Comparison of ENCODE assay signal across 19 cellular contexts in the genomic region with DNA sequence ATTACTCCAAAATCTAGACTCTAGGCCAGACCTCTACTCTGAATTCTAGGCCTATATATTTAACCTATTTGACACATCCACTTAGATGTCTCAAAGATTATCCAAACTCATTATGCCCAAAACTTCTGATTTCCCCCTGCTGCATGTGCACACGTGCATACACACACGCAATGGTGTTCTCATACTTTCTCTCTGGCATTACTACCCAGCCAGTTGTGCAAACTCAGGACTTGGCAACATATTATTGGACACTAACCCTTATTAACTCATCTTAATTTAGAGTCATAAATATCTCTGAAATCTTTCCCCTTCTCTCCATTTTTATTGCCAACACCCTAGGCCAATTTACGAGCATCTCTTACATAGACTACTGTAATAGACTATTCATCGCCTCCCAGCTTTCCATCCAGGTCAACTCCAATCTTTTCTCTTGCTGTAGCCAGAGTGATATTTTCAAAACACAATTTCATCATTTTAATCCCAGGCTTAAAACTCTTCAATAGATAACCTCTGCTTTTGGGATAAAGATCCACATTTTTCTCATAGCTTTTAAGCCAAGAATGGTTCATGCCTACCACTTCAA.
DNase-seq lines count a peak whose midpoint lies in the region; ATAC-seq and TF ChIP-seq lines count a peak whose summit lies in the region.
"Had no signal": no experiment of that assay in that cellular context is flagged by ENCODE, and none has a peak within 500 bp of the region (broad histone marks: within the 10 kb centered on the region; RNA-seq: fewer than 3 reads in every experiment).

No MANE protein-coding gene starts in this region.

- no peaks in the 10 kb centered on the region for H3K4me1 ChIP-seq in aorta (ENCODE audit: control insufficient read depth in 1 of 2, insufficient read depth in 2 of 2, low read length in 2 of 2)
- H3K4me1 ChIP-seq in effector memory CD4-positive, alpha-beta T cell (ENCODE audit: control insufficient read depth, insufficient read depth, low read length, poor library complexity, severe bottlenecking): no peaks in the 10 kb centered on the region
- H3K4me1 ChIP-seq: BE2C; BLaER1 treated with 17β-estradiol and CSF1 and Interleukin-3, amounts not matched to agents 10 nM and 100 nM had no signal

- ATAC-seq in Right ventricle myocardium inferior (peak; percentile 78), omental fat pad (ENCODE audit: low FRiP score) (peak; percentile 73), aorta (ENCODE audit: low FRiP score) (peak; percentile 52), HG02798 (IDR thresholded peaks at IDR 0.05; ENCODE audit: poor library complexity, unreplicated experiment) (no peak)

- H3K27ac ChIP-seq in aorta (ENCODE audit: low read depth in 1 of 2, low read length in 2 of 2): no peak overlapping the region
- no peak overlapping the region for H3K27ac ChIP-seq in effector memory CD4-positive, alpha-beta T cell (ENCODE audit: insufficient read depth, low read length, poor library complexity, severe bottlenecking)
- H3K27ac ChIP-seq: 22Rv1; BLaER1 treated with 17β-estradiol and CSF1 and Interleukin-3, amounts not matched to agents 10 nM and 100 nM had no signal

- H3K4me3 ChIP-seq in fibroblast of villous mesenchyme (ENCODE audit: low read depth, low read length): no peak overlapping the region
- H3K4me3 ChIP-seq in aorta (ENCODE audit: low read length in 2 of 2): no peak overlapping the region
- H3K4me3 ChIP-seq in effector memory CD4-positive, alpha-beta T cell (ENCODE audit: insufficient read depth, low read depth, low read length, poor library complexity, severe bottlenecking): no peak overlapping the region
- H3K4me3 ChIP-seq: BLaER1 treated with 17β-estradiol and CSF1 and Interleukin-3, amounts not matched to agents 10 nM and 100 nM had no signal

- intact Hi-C loops in Right ventricle myocardium inferior (cut with DNase I) (no loop called here), cardiac septum (cut with DNase I) (no loop called here), aorta (cut with DNase I) (loop anchor here in 1 of 2 donors (10.0 kb wide), 1 partner anchor 54 kb away; no protein-coding TSS in a partner anchor)

- no peaks in the 10 kb centered on the region for H3K36me3 ChIP-seq in aorta (ENCODE audit: control insufficient read depth in 1 of 2, insufficient read depth in 2 of 2, low read length in 1 of 2)
- no peaks in the 10 kb centered on the region for H3K36me3 ChIP-seq in effector memory CD4-positive, alpha-beta T cell (ENCODE audit: control insufficient read depth, insufficient read depth, low read length)
- H3K36me3 ChIP-seq: BE2C had no signal

- H3K9me3 ChIP-seq in aorta (ENCODE audit: control insufficient read depth, low read length): no peaks in the 10 kb centered on the region
- no peaks in the 10 kb centered on the region for H3K9me3 ChIP-seq in effector memory CD4-positive, alpha-beta T cell (ENCODE audit: control insufficient read depth, low read length)
- H3K9me3 ChIP-seq: BE2C had no signal

- 97 to 98% methylated on average over 4 of the region's 4 CpGs for WGBS in aorta, 2 donors

- TF ChIP-seq CTCF in fibroblast of villous mesenchyme (IDR thresholded peaks at IDR 0.05; ENCODE audit: insufficient read depth, low read depth, low read length) (no peak), omental fat pad (IDR thresholded peaks at IDR 0.05) (no peak)

- DNase-seq in Right ventricle myocardium inferior (ENCODE audit: missing footprints) (no peak), cardiac septum (ENCODE audit: low spot score) (no peak), fibroblast of villous mesenchyme (ENCODE audit: low read depth) (peak; percentile 56), omental fat pad (ENCODE audit: low spot score) (no peak), aorta (no peak), NK-92 (lab: John Stamatoyannopoulos, UW; ENCODE audit: unreplicated experiment) (no peak)
- no peak for DNase-seq in effector memory CD4-positive, alpha-beta T cell
- DNase-seq: BE2C; CD4-positive, alpha-beta T cell; CD8-positive, alpha-beta memory T cell; DMS 273 treated with DMSO at 0.1 percent for 48 hours; DMS79; EL; GDM1; GOT3; HCEC 1CT had no signal

- H3K27me3 ChIP-seq in aorta (ENCODE audit: control insufficient read depth in 1 of 2, insufficient read depth in 2 of 2, low read length in 1 of 2): no peaks in the 10 kb centered on the region
- no peaks in the 10 kb centered on the region for H3K27me3 ChIP-seq in effector memory CD4-positive, alpha-beta T cell (replicated peaks; ENCODE audit: control insufficient read depth, insufficient read depth, low read length, poor library complexity, severe bottlenecking)
- H3K27me3 ChIP-seq: BE2C; BLaER1 treated with 17β-estradiol and CSF1 and Interleukin-3, amounts not matched to agents 10 nM and 100 nM had no signal
